Comparison of ENCODE assay signal across 28 cellular contexts in the genomic region with DNA sequence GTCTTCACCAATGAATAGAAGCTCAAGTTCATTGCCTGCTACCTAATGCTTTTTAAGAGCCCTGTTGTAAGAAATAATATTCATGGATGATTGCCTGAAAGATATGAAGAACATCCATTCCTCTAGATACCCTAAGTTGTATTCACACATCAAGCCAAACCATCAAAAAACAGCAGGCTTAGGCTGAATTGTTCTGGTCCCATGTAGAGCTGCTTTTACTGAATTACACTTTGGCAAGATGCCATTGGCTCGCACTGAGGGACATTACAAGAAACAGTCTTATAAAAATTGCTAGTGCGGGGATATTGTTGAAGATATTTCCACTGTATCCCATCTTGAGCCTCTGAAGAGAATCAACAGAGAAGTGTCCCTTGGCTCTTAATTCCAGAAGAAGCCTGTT.
A peak's percentile ranks its signal among the peaks of the same experiment; 100 is the strongest.
DNase-seq lines count a peak whose midpoint lies in the region; FAIRE-seq and TF ChIP-seq lines count a peak whose summit lies in the region.
"Had no signal": no experiment of that assay in that cellular context is flagged by ENCODE, and none has a peak within 500 bp of the region (broad histone marks: within the 10 kb centered on the region; RNA-seq: fewer than 3 reads in every experiment).

No MANE protein-coding gene starts in this region.

- H3K4me3 ChIP-seq in SK-N-MC (no peak overlapping the region), fibroblast of pulmonary artery (replicated peaks; ENCODE audit: low read depth, low read length) (no peak overlapping the region)
- H3K4me3 ChIP-seq: breast epithelium, GM23338, sigmoid colon, suprapubic skin had no signal

- 0 out of 2 replicates have a peak overlapping the region, but pooled peaks have one; percentile 19 for H3K27ac ChIP-seq in SK-N-MC
- H3K27ac ChIP-seq: breast epithelium, neutrophil, suprapubic skin, WERI-Rb-1 had no signal

- H3K36me3 ChIP-seq in SK-N-MC (ENCODE audit: insufficient read depth, low read length) = no peaks in the 10 kb centered on the region
- H3K36me3 ChIP-seq: breast epithelium, neutrophil, sigmoid colon, suprapubic skin, WERI-Rb-1 had no signal

- FAIRE-seq in urothelium cell line (lab: Jason Lieb, UNC) = no peak
- FAIRE-seq: colon, keratinocyte, RCC 7860 had no signal

- TF ChIP-seq CTCF in fibroblast of pulmonary artery (IDR thresholded peaks at IDR 0.05; ENCODE audit: low read length, missing control alignments) = no peak

- H3K9me3 ChIP-seq in SK-N-MC (ENCODE audit: low read depth, low read length) = no peaks in the 10 kb centered on the region
- H3K9me3 ChIP-seq: breast epithelium, neutrophil, sigmoid colon, suprapubic skin had no signal

- no peak overlapping the region for H3K9ac ChIP-seq in SK-N-MC (ENCODE audit: insufficient read length)

- DNase-seq in NCI-H2196 (lab: John Stamatoyannopoulos, UW; ENCODE audit: unreplicated experiment) (peak; percentile 12), NCI-H2196 treated with DMSO at 0.1 percent for 48 hours (lab: John Stamatoyannopoulos, UW; ENCODE audit: unreplicated experiment) (no peak), SK-N-MC (ENCODE audit: low read depth, low spot score) (no peak), fibroblast of pulmonary artery (ENCODE audit: low read depth) (peak; percentile 46), smooth muscle cell of the brain vasculature (ENCODE audit: low read depth, low spot score) (peak; percentile 75), NCI-H2107 treated with DMSO at 0.1 percent for 48 hours (lab: John Stamatoyannopoulos, UW; ENCODE audit: unreplicated experiment) (no peak), urothelium cell line (ENCODE audit: low spot score) (no peak)
- DNase-seq in stimulated activated CD4-positive, alpha-beta T cell treated with anti-CD3 and anti-CD28 coated beads, Interleukin-4, amount 100 ng/mL, for 1 hour = no peak
- DNase-seq: activated CD4-positive, alpha-beta T cell treated with anti-CD3 and anti-CD28 coated beads for 48 hours; activated CD8-positive, alpha-beta memory T cell treated with anti-CD3 and anti-CD28 coated beads for 24 hours; activated naive CD4-positive, alpha-beta T cell treated with anti-CD3 and anti-CD28 coated beads, Interleukin-2, amount 50 U/mL, for 16 hours; activated T-cell treated with anti-CD3 and anti-CD28 coated beads for 4 hours; CD4-positive, CD25-positive, alpha-beta regulatory T cell; effector CD4-positive, alpha-beta T cell; NCI-H146; NCI-H2107; NCI-H526; SIG-M5; sigmoid colon; stimulated activated naive B cell treated with anti-CD40 and anti-IgM and Interleukin-4, amounts not matched to agents 10 μg/mL and 1 μg/mL and 100 μg/mL, for 72 hours; WERI-Rb-1 had no signal

Comparison
In these comparisons a context has a peak if more than half of its experiments do, and no peak if none do; other contexts are left out.
1. DNase-seq: peak in NCI-H2196 (single experiment), fibroblast of pulmonary artery (single experiment) and smooth muscle cell of the brain vasculature (single experiment); none in NCI-H2196 treated with DMSO at 0.1 percent for 48 hours (single experiment), SK-N-MC (single experiment), stimulated activated CD4-positive, alpha-beta T cell treated with anti-CD3 and anti-CD28 coated beads, Interleukin-4, amount 100 ng/mL, for 1 hour (single experiment), NCI-H2107 treated with DMSO at 0.1 percent for 48 hours (single experiment) and urothelium cell line (single experiment).